In the genomic region with DNA sequence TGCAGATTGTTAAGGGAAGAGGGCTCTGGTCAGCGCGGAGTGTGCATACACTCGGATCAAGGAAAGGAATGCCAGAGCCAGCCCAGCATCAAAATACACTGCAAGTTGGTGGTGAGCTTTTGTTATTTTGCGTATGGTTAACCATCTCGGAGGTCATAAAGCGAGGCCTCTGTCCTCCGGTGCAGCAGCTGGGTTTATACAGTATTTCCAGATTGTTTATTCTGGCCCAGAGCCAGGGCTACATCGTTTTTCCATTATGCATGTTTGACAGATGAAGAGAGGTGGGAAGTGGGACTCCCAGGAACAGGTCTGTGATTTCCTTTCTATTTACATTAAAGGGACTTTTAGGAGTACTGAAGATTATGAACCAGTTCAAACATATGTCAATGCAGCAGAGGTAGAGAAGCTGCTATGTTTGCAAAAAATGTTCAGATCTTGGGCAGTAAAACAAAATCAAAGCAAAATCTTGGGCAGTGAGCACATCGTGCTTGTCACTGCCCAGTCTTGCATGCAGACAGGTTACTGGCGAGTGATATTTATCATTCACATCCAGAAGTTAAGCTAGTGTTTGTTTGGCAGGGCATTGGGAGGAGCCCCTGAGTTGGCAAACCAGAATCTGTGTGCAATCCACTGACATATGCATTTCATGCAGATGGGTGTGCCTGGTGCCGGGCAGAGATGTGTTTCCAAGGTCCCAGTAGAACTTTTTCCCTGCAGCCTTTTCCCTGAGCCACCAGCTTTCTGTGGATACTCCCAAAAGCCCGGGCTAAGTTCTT, we compare ENCODE assay signal across 9 cellular contexts.
DNase-seq lines count a peak whose midpoint lies in the region; ATAC-seq, FAIRE-seq and TF ChIP-seq lines count a peak whose summit lies in the region.
"Had no signal": no experiment of that assay in that cellular context is flagged by ENCODE, and none has a peak within 500 bp of the region (broad histone marks: within the 10 kb centered on the region; RNA-seq: fewer than 3 reads in every experiment).

No MANE protein-coding gene starts in this region.

- dilution Hi-C loops in mammary epithelial cell (cut with HindIII; ENCODE audit: low sequenced_read_pairs), result loop anchor here (25.0 kb wide), 1 partner anchor 351 kb away; a partner anchor contains a TSS

- H3K27ac Mint-ChIP-seq in MCF 10A (ENCODE audit: low read depth, unreplicated experiment) (peak overlapping the region; percentile 63), endodermal cell (no peak overlapping the region)

- H3K4me1 Mint-ChIP-seq in MCF 10A (ENCODE audit: insufficient read depth, unreplicated experiment), result peaks cover 10% of the 10 kb centered on the region
- peaks cover 10% of the 10 kb centered on the region for H3K4me1 Mint-ChIP-seq in endodermal cell

- BruUV-seq in MCF 10A (replicated peaks; lab: Mats Ljungman, UMichigan) (no TSS peak), mammary epithelial cell (replicated peaks; lab: Mats Ljungman, UMichigan) (no TSS peak), OCI-LY7 (replicated peaks; lab: Mats Ljungman, UMichigan) (no TSS peak)

- intact Hi-C loops in MCF 10A (cut with micrococcal nuclease) (no loop called here), mammary epithelial cell (cut with micrococcal nuclease) (no loop called here), OCI-LY7 (cut with micrococcal nuclease; ENCODE audit: unreplicated experiment) (no loop called here), transverse colon (cut with DNase I; ENCODE audit: low total_unique reads) (no loop called here)

- POLR2A ChIA-PET in MCF 10A (lab: Yijun Ruan, JAX), result interaction anchor here (1.0 to 8.2 kb wide), 9 partner anchors 9 to 586 kb away, joined by 3 to 78 read pairs (median 8); no protein-coding TSS in a partner anchor
- POLR2A ChIA-PET in OCI-LY7 (lab: Charles Lee), result interaction anchor here (1.2 to 1.3 kb wide), 2 partner anchors 15 to 19 kb away, joined by 3 read pairs; no protein-coding TSS in a partner anchor

- H3K79me2 ChIP-seq in mammary epithelial cell (ENCODE audit: insufficient read depth, low read length) (no peaks in the 10 kb centered on the region), OCI-LY7 (ENCODE audit: insufficient read depth, low read depth, low read length) (no peaks in the 10 kb centered on the region)

- TF ChIP-seq POLR2A in erythroblast (IDR thresholded peaks at IDR 0.05; ENCODE audit: low read length) (no peak), transverse colon (IDR thresholded peaks at IDR 0.05) (no peak)

- no peaks in the 10 kb centered on the region for H3K9me3 ChIP-seq in mammary epithelial cell (replicated peaks; ENCODE audit: insufficient read depth, low read length)
- no peaks in the 10 kb centered on the region for H3K9me3 ChIP-seq in OCI-LY7 (ENCODE audit: low read length)
- H3K9me3 ChIP-seq in transverse colon, result no peaks in the 10 kb centered on the region
- no peaks in the 10 kb centered on the region for H3K9me3 ChIP-seq in endodermal cell (ENCODE audit: control insufficient read depth, low read length)

- TF ChIP-seq CTCF in MCF 10A (IDR thresholded peaks at IDR 0.05; ENCODE audit: unreplicated experiment), result no peak
- TF ChIP-seq CTCF in mammary epithelial cell (conservative IDR thresholded peaks at IDR 0.05 in 1 of 2, IDR thresholded peaks at IDR 0.05 in 1 of 2; ENCODE audit: extremely low read depth in 1 of 2, insufficient read depth in 1 of 2, low read depth in 1 of 2, low read length in 2 of 2), result no peak
- TF ChIP-seq CTCF in OCI-LY7 (conservative IDR thresholded peaks at IDR 0.05; ENCODE audit: low read length), result no peak
- no peak for TF ChIP-seq CTCF in transverse colon (IDR thresholded peaks at IDR 0.05)
- no peak for TF ChIP-seq CTCF in endodermal cell (conservative IDR thresholded peaks at IDR 0.05)

- no peaks in the 10 kb centered on the region for H3K4me1 ChIP-seq in mammary epithelial cell (ENCODE audit: insufficient read depth, low read length)
- H3K4me1 ChIP-seq in OCI-LY7 (ENCODE audit: insufficient read depth, low read length, poor library complexity, severe bottlenecking), result peaks cover 19% of the 10 kb centered on the region
- H3K4me1 ChIP-seq in transverse colon, result peaks cover 26 to 47% (median 30%) of the 10 kb centered on the region in 4 donors
- H3K4me1 ChIP-seq in endodermal cell (ENCODE audit: control insufficient read depth, insufficient read depth, low read length), result peaks cover 6% of the 10 kb centered on the region

- H3K27ac ChIP-seq in mammary epithelial cell (ENCODE audit: insufficient read depth, low read depth, low read length), result no peak overlapping the region
- no peak overlapping the region for H3K27ac ChIP-seq in OCI-LY7 (ENCODE audit: low read depth, low read length, poor library complexity, severe bottlenecking)
- peak overlapping the region; percentile 66 to 78 (median 68) for H3K27ac ChIP-seq in transverse colon
- no peak overlapping the region for H3K27ac ChIP-seq in endodermal cell (ENCODE audit: low read depth, low read length)

- H3K4me3 Mint-ChIP-seq in MCF 10A (ENCODE audit: unreplicated experiment) (no peak overlapping the region), endodermal cell (no peak overlapping the region)

- H3K4me3 ChIP-seq in mammary epithelial cell (replicated peaks in 1 of 3; ENCODE audit: insufficient read depth in 1 of 3, low read depth in 2 of 3, low read length in 3 of 3), result no peak overlapping the region
- peak overlapping the region; percentile 36 for H3K4me3 ChIP-seq in OCI-LY7 (ENCODE audit: low read depth, low read length, poor library complexity, severe bottlenecking)
- no peak overlapping the region for H3K4me3 ChIP-seq in transverse colon
- no peak overlapping the region for H3K4me3 ChIP-seq in endodermal cell (ENCODE audit: low read length)

- H3K4me2 ChIP-seq in mammary epithelial cell (ENCODE audit: insufficient read depth, low read depth, low read length), result no peak overlapping the region
- peak overlapping the region; percentile 36 for H3K4me2 ChIP-seq in OCI-LY7 (ENCODE audit: low read length)

- H3K9me2 ChIP-seq in OCI-LY7 (ENCODE audit: insufficient read depth, low read length), result no peaks in the 10 kb centered on the region

- H3K9ac ChIP-seq in mammary epithelial cell (ENCODE audit: insufficient read depth, low read length), result no peak overlapping the region
- no peak overlapping the region for H3K9ac ChIP-seq in endodermal cell (ENCODE audit: extremely low read depth, low read length, poor library complexity, severe bottlenecking)

- ATAC-seq in HG02588 (IDR thresholded peaks at IDR 0.05; ENCODE audit: unreplicated experiment), result no peak

- no peak overlapping the region for H2AFZ ChIP-seq in mammary epithelial cell (ENCODE audit: low read depth, low read length)
- H2AFZ ChIP-seq in OCI-LY7 (ENCODE audit: low read length), result no peak overlapping the region

- DNase-seq in MCF 10A (ENCODE audit: unreplicated experiment) (peak; percentile 74), mammary epithelial cell (no peak), OCI-LY7 (ENCODE audit: low spot score) (no peak), erythroblast (lab: John Stamatoyannopoulos, UW) (peak; percentile 40 to 41), transverse colon (peak; percentile 71), frontal cortex (ENCODE audit: low spot score in 2 of 2) (no peak), endodermal cell (no peak)

- no peaks in the 10 kb centered on the region for H3K36me3 ChIP-seq in mammary epithelial cell (ENCODE audit: insufficient read depth, low read length)
- no peaks in the 10 kb centered on the region for H3K36me3 ChIP-seq in OCI-LY7 (ENCODE audit: insufficient read depth, low read length)
- H3K36me3 ChIP-seq in transverse colon, result no peaks in the 10 kb centered on the region
- no peaks in the 10 kb centered on the region for H3K36me3 ChIP-seq in endodermal cell (ENCODE audit: control insufficient read depth, insufficient read depth, low read length)

- no peaks in the 10 kb centered on the region for H3K9me3 Mint-ChIP-seq in MCF 10A (ENCODE audit: unreplicated experiment)
- no peaks in the 10 kb centered on the region for H3K9me3 Mint-ChIP-seq in endodermal cell

- FAIRE-seq in frontal cortex (lab: Jason Lieb, UNC), result no peak
- FAIRE-seq: G401.6 had no signal

- no peak for TF ChIP-seq EP300 in transverse colon (IDR thresholded peaks at IDR 0.05; ENCODE audit: low read depth)

- H3K36me3 Mint-ChIP-seq in MCF 10A (ENCODE audit: insufficient read depth, unreplicated experiment) (no peaks in the 10 kb centered on the region), endodermal cell (ENCODE audit: low read depth) (no peaks in the 10 kb centered on the region)

- CTCF ChIA-PET in MCF 10A (lab: Yijun Ruan, JAX), result interaction anchor here (0.6 to 2.0 kb wide), 7 partner anchors 14 to 483 kb away, joined by 3 to 11 read pairs (median 3); no protein-coding TSS in a partner anchor
- CTCF ChIA-PET in mammary epithelial cell (lab: Charles Lee; ENCODE audit: low non-redundant PET), result no interaction called here
- CTCF ChIA-PET in OCI-LY7 (lab: Charles Lee; ENCODE audit: unreplicated experiment), result no interaction called here

- H3K27me3 Mint-ChIP-seq in MCF 10A (ENCODE audit: insufficient read depth, unreplicated experiment), result no peaks in the 10 kb centered on the region
- H3K27me3 Mint-ChIP-seq in endodermal cell (ENCODE audit: insufficient read depth), result no peaks in the 10 kb centered on the region

- H4K20me1 ChIP-seq in mammary epithelial cell (ENCODE audit: insufficient read depth, low read length) (no peaks in the 10 kb centered on the region), OCI-LY7 (ENCODE audit: insufficient read depth, low read length) (no peaks in the 10 kb centered on the region)

- H3K27me3 ChIP-seq in mammary epithelial cell (ENCODE audit: insufficient read depth, low read length) (no peaks in the 10 kb centered on the region), transverse colon (no peaks in the 10 kb centered on the region), endodermal cell (ENCODE audit: control insufficient read depth, insufficient read depth, low read length, poor library complexity, severe bottlenecking) (no peaks in the 10 kb centered on the region)

- 81% methylated on average over 12 of the region's 12 CpGs for WGBS in mammary epithelial cell (ENCODE audit: low coverage, missing lambda C conversion rate)
- 35 to 48% methylated on average over 3 to 12 of the region's 12 CpGs for WGBS in transverse colon (ENCODE audit: low coverage in 1 of 2), 2 donors
- 91 to 92% methylated on average over 11 to 12 of the region's 12 CpGs for WGBS in endodermal cell (ENCODE audit: insufficient coverage in 1 of 2, insufficient read length in 1 of 2), 2 experiments

- in situ Hi-C loops in mammary epithelial cell (cut with MboI; ENCODE audit: low sequenced_read_pairs in 2 of 2) (no loop called here), transverse colon (cut with MboI; ENCODE audit: low pct_ligation_motif_present in 1 of 4, low pct_unique_long_range_greater_than_20kb in 1 of 4, low sequenced_read_pairs in 3 of 4) (no loop called here)

Comparison
In these comparisons a context has a peak if more than half of its experiments do, and no peak if none do; other contexts are left out.
1. DNase-seq: peak in MCF 10A (single experiment), erythroblast (2 of 2) and transverse colon (single experiment); none in mammary epithelial cell (single experiment), OCI-LY7 (single experiment), frontal cortex (0 of 2) and endodermal cell (single experiment).
2. H3K27ac ChIP-seq: peak in transverse colon (4 of 4); none in mammary epithelial cell (single experiment), OCI-LY7 (single experiment) and endodermal cell (single experiment).